ENCODE assay signal across 1 cellular context in the genomic region with DNA sequence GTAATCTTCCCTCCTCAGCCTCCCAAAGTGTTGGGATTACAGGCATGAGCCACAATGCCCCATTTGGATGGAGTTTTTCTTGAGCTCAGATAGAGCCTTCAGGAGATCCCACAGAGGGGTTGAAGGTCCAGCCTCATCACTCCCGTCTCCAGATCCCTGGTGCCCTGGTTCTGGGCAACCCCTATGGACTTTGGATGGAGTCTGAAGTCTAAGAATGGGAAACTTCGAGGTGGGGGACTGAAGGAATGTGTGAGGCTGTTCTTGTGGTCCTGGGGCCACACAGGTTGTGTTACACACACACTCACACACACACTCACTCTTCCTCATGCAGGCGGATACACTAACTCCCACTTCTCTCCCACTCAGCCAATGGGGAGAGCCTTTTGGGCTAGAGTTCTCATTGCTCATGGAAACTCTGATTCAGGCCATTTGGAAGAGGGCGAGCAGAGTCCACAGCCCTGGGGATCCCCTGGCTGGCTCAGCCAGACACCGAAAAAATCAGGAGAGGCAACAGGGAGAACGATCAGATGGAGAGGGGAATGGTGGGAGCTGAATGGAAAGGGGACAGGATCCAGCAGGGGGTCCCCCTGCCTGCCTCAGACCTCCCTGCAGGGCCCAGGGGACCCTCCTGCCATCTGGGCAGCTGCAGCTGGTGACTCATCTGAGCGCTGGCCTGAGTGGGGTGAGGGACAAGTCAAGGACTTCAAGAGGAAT.
TF ChIP-seq lines count a peak whose summit lies in the region.

No MANE protein-coding gene starts in this region.

TF ChIP-seq in HepG2, 621 proteins besides CTCF, POLR2A, EP300 and RAD21:
- TF ChIP-seq, protein P1, sequence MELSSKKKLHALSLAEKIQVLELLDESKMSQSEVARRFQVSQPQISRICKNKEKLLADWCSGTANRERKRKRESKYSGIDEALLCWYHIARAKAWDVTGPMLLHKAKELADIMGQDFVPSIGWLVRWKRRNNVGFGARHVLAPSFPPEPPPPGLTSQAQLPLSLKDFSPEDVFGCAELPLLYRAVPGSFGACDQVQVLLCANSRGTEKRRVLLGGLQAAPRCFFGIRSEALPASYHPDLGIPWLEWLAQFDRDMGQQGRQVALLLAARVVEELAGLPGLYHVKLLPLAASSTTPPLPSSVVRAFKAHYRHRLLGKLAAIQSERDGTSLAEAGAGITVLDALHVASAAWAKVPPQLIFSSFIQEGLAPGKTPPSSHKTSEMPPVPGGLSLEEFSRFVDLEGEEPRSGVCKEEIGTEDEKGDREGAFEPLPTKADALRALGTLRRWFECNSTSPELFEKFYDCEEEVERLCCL (CRISPR knock-in tag; IDR thresholded peaks at IDR 0.05; ENCODE audit: borderline replicate concordance), result no peak
- TF ChIP-seq, protein P2, sequence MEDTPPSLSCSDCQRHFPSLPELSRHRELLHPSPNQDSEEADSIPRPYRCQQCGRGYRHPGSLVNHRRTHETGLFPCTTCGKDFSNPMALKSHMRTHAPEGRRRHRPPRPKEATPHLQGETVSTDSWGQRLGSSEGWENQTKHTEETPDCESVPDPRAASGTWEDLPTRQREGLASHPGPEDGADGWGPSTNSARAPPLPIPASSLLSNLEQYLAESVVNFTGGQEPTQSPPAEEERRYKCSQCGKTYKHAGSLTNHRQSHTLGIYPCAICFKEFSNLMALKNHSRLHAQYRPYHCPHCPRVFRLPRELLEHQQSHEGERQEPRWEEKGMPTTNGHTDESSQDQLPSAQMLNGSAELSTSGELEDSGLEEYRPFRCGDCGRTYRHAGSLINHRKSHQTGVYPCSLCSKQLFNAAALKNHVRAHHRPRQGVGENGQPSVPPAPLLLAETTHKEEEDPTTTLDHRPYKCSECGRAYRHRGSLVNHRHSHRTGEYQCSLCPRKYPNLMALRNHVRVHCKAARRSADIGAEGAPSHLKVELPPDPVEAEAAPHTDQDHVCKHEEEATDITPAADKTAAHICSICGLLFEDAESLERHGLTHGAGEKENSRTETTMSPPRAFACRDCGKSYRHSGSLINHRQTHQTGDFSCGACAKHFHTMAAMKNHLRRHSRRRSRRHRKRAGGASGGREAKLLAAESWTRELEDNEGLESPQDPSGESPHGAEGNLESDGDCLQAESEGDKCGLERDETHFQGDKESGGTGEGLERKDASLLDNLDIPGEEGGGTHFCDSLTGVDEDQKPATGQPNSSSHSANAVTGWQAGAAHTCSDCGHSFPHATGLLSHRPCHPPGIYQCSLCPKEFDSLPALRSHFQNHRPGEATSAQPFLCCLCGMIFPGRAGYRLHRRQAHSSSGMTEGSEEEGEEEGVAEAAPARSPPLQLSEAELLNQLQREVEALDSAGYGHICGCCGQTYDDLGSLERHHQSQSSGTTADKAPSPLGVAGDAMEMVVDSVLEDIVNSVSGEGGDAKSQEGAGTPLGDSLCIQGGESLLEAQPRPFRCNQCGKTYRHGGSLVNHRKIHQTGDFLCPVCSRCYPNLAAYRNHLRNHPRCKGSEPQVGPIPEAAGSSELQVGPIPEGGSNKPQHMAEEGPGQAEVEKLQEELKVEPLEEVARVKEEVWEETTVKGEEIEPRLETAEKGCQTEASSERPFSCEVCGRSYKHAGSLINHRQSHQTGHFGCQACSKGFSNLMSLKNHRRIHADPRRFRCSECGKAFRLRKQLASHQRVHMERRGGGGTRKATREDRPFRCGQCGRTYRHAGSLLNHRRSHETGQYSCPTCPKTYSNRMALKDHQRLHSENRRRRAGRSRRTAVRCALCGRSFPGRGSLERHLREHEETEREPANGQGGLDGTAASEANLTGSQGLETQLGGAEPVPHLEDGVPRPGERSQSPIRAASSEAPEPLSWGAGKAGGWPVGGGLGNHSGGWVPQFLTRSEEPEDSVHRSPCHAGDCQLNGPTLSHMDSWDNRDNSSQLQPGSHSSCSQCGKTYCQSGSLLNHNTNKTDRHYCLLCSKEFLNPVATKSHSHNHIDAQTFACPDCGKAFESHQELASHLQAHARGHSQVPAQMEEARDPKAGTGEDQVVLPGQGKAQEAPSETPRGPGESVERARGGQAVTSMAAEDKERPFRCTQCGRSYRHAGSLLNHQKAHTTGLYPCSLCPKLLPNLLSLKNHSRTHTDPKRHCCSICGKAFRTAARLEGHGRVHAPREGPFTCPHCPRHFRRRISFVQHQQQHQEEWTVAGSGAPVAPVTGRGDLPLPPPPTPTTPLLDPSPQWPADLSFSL (CRISPR knock-in tag; IDR thresholded peaks at IDR 0.05), result 0 out of 2 replicates have a peak, but pooled peaks have one; percentile 36
- TF ChIP-seq GABPA (IDR thresholded peaks at IDR 0.05; ENCODE audit: low read depth, low read length), result no peak
- TF ChIP-seq GABPA (CRISPR knock-in tag; IDR thresholded peaks at IDR 0.05; ENCODE audit: low read depth), result no peak
- no peak for TF ChIP-seq KDM5B (CRISPR knock-in tag; IDR thresholded peaks at IDR 0.05; ENCODE audit: borderline replicate concordance)
- TF ChIP-seq HOXA3 (CRISPR knock-in tag; IDR thresholded peaks at IDR 0.05), result no peak
TF ChIP-seq in HepG2: peak in this region for 1.
